8 cellular contexts compared by ENCODE assay signal in genomic region chr22:23767673-23768548, GRCh38. TPM values are rescaled to one million over a fixed set of nuclear protein-coding genes. Genes with fewer than 3 reads are reported as not detected.
DNase-seq lines count a peak whose midpoint lies in the region; ATAC-seq and TF ChIP-seq lines count a peak whose summit lies in the region.

Gene CHCHD10, minus strand, starts transcription at chr22:23767972. Its CDS starts 98 bp downstream, at chr22:23767874.

- H3K36me3 ChIP-seq in duodenal mucosa (ENCODE audit: control insufficient read depth in 1 of 2, insufficient read depth in 2 of 2, low read length in 2 of 2) (peaks cover 9 to 19% of the 10 kb centered on the region in 2 donors), lower lobe of right lung (no peaks in the 10 kb centered on the region)

- TF ChIP-seq CTCF in lower lobe of right lung (IDR thresholded peaks at IDR 0.05) = peak; percentile 77

- H3K9me3 ChIP-seq in duodenal mucosa (ENCODE audit: control insufficient read depth in 1 of 2, low read length in 2 of 2) (no peaks in the 10 kb centered on the region), lower lobe of right lung (no peaks in the 10 kb centered on the region)

- peak; percentile 80 for DNase-seq in ELR (ENCODE audit: low read depth)
- DNase-seq in NCI-H526 treated with DMSO at 0.1 percent for 48 hours (lab: John Stamatoyannopoulos, UW) = peak; percentile 28
- peak; percentile 61 to 64 for DNase-seq in activated CD4-positive, alpha-beta T cell treated with anti-CD3 and anti-CD28 coated beads, Interleukin-2, amount 50 U/mL, for 4 hours
- DNase-seq in lower lobe of right lung = peak; percentile 89
- peak; percentile 71 to 73 for DNase-seq in stimulated activated CD4-positive, alpha-beta T cell treated with anti-CD3 and anti-CD28 coated beads, Interleukin-4, amount 100 ng/mL, for 48 hours (ENCODE audit: low read depth in 2 of 2)

- H3K27ac ChIP-seq in duodenal mucosa (ENCODE audit: low read depth, low read length) = peak within 1 kb of the TSS; percentile 89
- H3K27ac ChIP-seq in lower lobe of right lung = peak within 1 kb of the TSS; percentile 75

- H3K4me3 ChIP-seq in duodenal mucosa (ENCODE audit: low read depth in 1 of 2, low read length in 2 of 2) = peak within 1 kb of the TSS; percentile 90 to 92
- H3K4me3 ChIP-seq in lower lobe of right lung = peak within 1 kb of the TSS; percentile 69

- ATAC-seq in HG02840 (IDR thresholded peaks at IDR 0.05; ENCODE audit: low FRiP score, unreplicated experiment) (peak; percentile 47), lower lobe of right lung (peak; percentile 88), GM18868 (IDR thresholded peaks at IDR 0.05; ENCODE audit: unreplicated experiment) (no peak)

- H3K27me3 ChIP-seq in duodenal mucosa (ENCODE audit: control insufficient read depth in 1 of 2, insufficient read depth in 2 of 2, low read length in 2 of 2) (no peaks in the 10 kb centered on the region), lower lobe of right lung (ENCODE audit: low read depth) (no peaks in the 10 kb centered on the region)

- intact Hi-C loops in lower lobe of right lung (cut with DNase I) = no loop called here

- H3K4me1 ChIP-seq in duodenal mucosa (ENCODE audit: control insufficient read depth in 1 of 2, insufficient read depth in 2 of 2, low read length in 2 of 2) (peaks cover 20 to 35% of the 10 kb centered on the region in 2 donors), lower lobe of right lung (peaks cover 51% of the 10 kb centered on the region)

- peak within 1 kb of the TSS; percentile 94 for H3K9ac ChIP-seq in duodenal mucosa (ENCODE audit: low read depth in 1 of 2, low read length in 2 of 2)

RNA-seq across cellular contexts. Expression of gene CHCHD10, which starts in this region (rescaled TPM):
- total RNA-seq in lower lobe of right lung = 114 TPM

Comparison
In these comparisons a context has a peak if more than half of its experiments do, and no peak if none do; other contexts are left out.
1. DNase-seq: peak in every context shown above with its lines; median percentile 89 in lower lobe of right lung; 80 in ELR; 72 in stimulated activated CD4-positive, alpha-beta T cell treated with anti-CD3 and anti-CD28 coated beads, Interleukin-4, amount 100 ng/mL, for 48 hours; 62 in activated CD4-positive, alpha-beta T cell treated with anti-CD3 and anti-CD28 coated beads, Interleukin-2, amount 50 U/mL, for 4 hours; 28 in NCI-H526 treated with DMSO at 0.1 percent for 48 hours.